ENCODE assay signal across 9 cellular contexts in genomic region chr18:74476154-74476553, GRCh38. TPM values are rescaled to one million over a fixed set of nuclear protein-coding genes. Genes with fewer than 3 reads are reported as not detected.
A peak's percentile ranks its signal among the peaks of the same experiment; 100 is the strongest.
DNase-seq lines count a peak whose midpoint lies in the region; ATAC-seq and TF ChIP-seq lines count a peak whose summit lies in the region.
"Had no signal": no experiment of that assay in that cellular context is flagged by ENCODE, and none has a peak within 500 bp of the region (broad histone marks: within the 10 kb centered on the region; RNA-seq: fewer than 3 reads in every experiment).

No MANE protein-coding gene starts in this region.

- H3K9me2 ChIP-seq in hepatocyte (replicated peaks; ENCODE audit: insufficient read depth): no peaks in the 10 kb centered on the region

- H3K27me3 ChIP-seq in hepatocyte: no peaks in the 10 kb centered on the region

- ATAC-seq in WTC11: peak; percentile 87
- no peak for ATAC-seq in HG02588 (IDR thresholded peaks at IDR 0.05; ENCODE audit: unreplicated experiment)
- ATAC-seq: right cardiac atrium had no signal

- no peak overlapping the region for H3K4me3 Mint-ChIP-seq in WTC11

- no peaks in the 10 kb centered on the region for H3K9me3 Mint-ChIP-seq in WTC11

- peaks cover 9% of the 10 kb centered on the region for H3K4me1 ChIP-seq in hepatocyte (ENCODE audit: insufficient read depth)

- CTCF ChIA-PET in WTC11 (lab: Charles Lee): interaction anchor here (1.2 kb wide), 1 partner anchor 17 kb away, joined by 5 read pairs; no protein-coding TSS in a partner anchor

- TF ChIP-seq CTCF in WTC11 (IDR thresholded peaks at IDR 0.05): peak; percentile 78
- TF ChIP-seq CTCF in hepatocyte (IDR thresholded peaks at IDR 0.05; ENCODE audit: poor library complexity): peak; percentile 57

- no peaks in the 10 kb centered on the region for H3K36me3 Mint-ChIP-seq in WTC11

- H2AFZ ChIP-seq in hepatocyte: no peak overlapping the region

- WGBS in hepatocyte (ENCODE audit: low lambda C conversion rate, missing lambda C conversion rate): 28% methylated on average over 6 of the region's 6 CpGs

- POLR2A ChIA-PET in WTC11 (lab: Charles Lee): no interaction called here

- no peak overlapping the region for H3K4me2 ChIP-seq in hepatocyte

- peak; percentile 18 for DNase-seq in stimulated activated CD4-positive, alpha-beta T cell treated with anti-CD3 and anti-CD28 coated beads, Interleukin-15, amount 100 ng/mL, for 24 hours
- no peak for DNase-seq in stimulated activated CD4-positive, alpha-beta T cell treated with anti-CD3 and anti-CD28 coated beads, Interleukin-12 subunit alpha, Interleukin-12 subunit beta, amount 100 ng/mL, for 4 hours
- peak; percentile 71 for DNase-seq in WTC11 (ENCODE audit: low spot score)
- DNase-seq in hepatocyte (ENCODE audit: low spot score): peak; percentile 61
- no peak for DNase-seq in NCI-H2107 (lab: John Stamatoyannopoulos, UW)
- no peak for DNase-seq in LoVo (ENCODE audit: low spot score)
- DNase-seq in cortex of kidney (lab: John Stamatoyannopoulos, UW): no peak

- no peaks in the 10 kb centered on the region for H3K9me3 ChIP-seq in hepatocyte (ENCODE audit: low read depth)

- no peaks in the 10 kb centered on the region for H3K79me2 ChIP-seq in hepatocyte

- H4K20me1 ChIP-seq in hepatocyte (ENCODE audit: insufficient read depth, poor library complexity, severe bottlenecking): no peaks in the 10 kb centered on the region

- H3K27ac ChIP-seq in hepatocyte: no peak overlapping the region

- H3K4me3 ChIP-seq in hepatocyte: no peak overlapping the region

- H3K4me1 Mint-ChIP-seq in WTC11: peaks cover 11% of the 10 kb centered on the region

- no peaks in the 10 kb centered on the region for H3K36me3 ChIP-seq in hepatocyte (replicated peaks; ENCODE audit: insufficient read depth, low read depth)

- H3K27ac Mint-ChIP-seq in WTC11: no peak overlapping the region

- H3K27me3 Mint-ChIP-seq in WTC11 (ENCODE audit: low read depth): peaks cover 2% of the 10 kb centered on the region; the same call in 1 of the 2 replicates

TF ChIP-seq in WTC11, 78 proteins besides CTCF, POLR2A, EP300 and RAD21:
- TF ChIP-seq IRF2 (CRISPR knock-in tag; IDR thresholded peaks at IDR 0.05; ENCODE audit: borderline replicate concordance, low read depth) (no peak), PRDM15 (CRISPR knock-in tag; IDR thresholded peaks at IDR 0.05) (no peak), ATF1 (CRISPR knock-in tag; IDR thresholded peaks at IDR 0.05) (no peak), TEAD1 (CRISPR knock-in tag; IDR thresholded peaks at IDR 0.05) (no peak), ZNF138 (CRISPR knock-in tag; conservative IDR thresholded peaks at IDR 0.05) (no peak), ZMAT4 (CRISPR knock-in tag; IDR thresholded peaks at IDR 0.05) (no peak)

RNA-seq across cellular contexts. Expression of gene DIPK1C, which starts 19.0 kb away (rescaled TPM):
- total RNA-seq in WTC11 (2021) (not detected in 3 replicates), hepatocyte (0.40 and 0.56 TPM in 2 replicates)
- 0.28 and 0.73 TPM in 2 replicates for polyA plus RNA-seq in hepatocyte

RNA-seq across cellular contexts. Expression of gene CNDP2, which starts 20.0 kb away (rescaled TPM):
- total RNA-seq in WTC11 (2021) (228 to 248 TPM (median 229 TPM) in 3 replicates), hepatocyte (95.7 and 101 TPM in 2 replicates)
- 122 and 135 TPM in 2 replicates for polyA plus RNA-seq in hepatocyte

RNA-seq across cellular contexts. Expression of gene CNDP1, which starts 58.1 kb away (rescaled TPM):
- total RNA-seq in WTC11 (2021) (0.11 to 0.28 TPM (median 0.25 TPM) in 3 replicates), hepatocyte (not detected in 2 replicates)
- polyA plus RNA-seq in hepatocyte: 0.23 and 0.74 TPM in 2 replicates
- total RNA-seq: right cardiac atrium had no signal

Comparison
In these comparisons a context has a peak if more than half of its experiments do, and no peak if none do; other contexts are left out.
1. DNase-seq: peak in stimulated activated CD4-positive, alpha-beta T cell treated with anti-CD3 and anti-CD28 coated beads, Interleukin-15, amount 100 ng/mL, for 24 hours (single experiment), WTC11 (single experiment) and hepatocyte (single experiment); none in stimulated activated CD4-positive, alpha-beta T cell treated with anti-CD3 and anti-CD28 coated beads, Interleukin-12 subunit alpha, Interleukin-12 subunit beta, amount 100 ng/mL, for 4 hours (single experiment), NCI-H2107 (single experiment), LoVo (single experiment) and cortex of kidney (single experiment).